Comparison of ENCODE assay signal across 7 cellular contexts in genomic region chr22:21567456-21568206, GRCh38. TPM values are rescaled to one million over a fixed set of nuclear protein-coding genes. Genes with fewer than 3 reads are reported as not detected.
DNase-seq lines count a peak whose midpoint lies in the region; ATAC-seq, FAIRE-seq and TF ChIP-seq lines count a peak whose summit lies in the region.

Gene UBE2L3 (plus strand): TSS chr22:21567714. CDS start chr22:21567745, 31 bp downstream.

- CTCF ChIA-PET in endothelial cell of umbilical vein (lab: Charles Lee), result interaction anchor here (1.3 kb wide), 1 partner anchor 35 kb away, joined by 4 read pairs; no protein-coding TSS in a partner anchor

- no TSS peak for BruUV-seq in endothelial cell of umbilical vein (replicated peaks; lab: Mats Ljungman, UMichigan)

- peak within 1 kb of the TSS; percentile 99 for H3K4me2 ChIP-seq in OCI-LY3 (ENCODE audit: low read length)
- peak within 1 kb of the TSS; percentile 92 for H3K4me2 ChIP-seq in endothelial cell of umbilical vein (ENCODE audit: insufficient read depth, low read length)

- H3K27ac ChIP-seq in OCI-LY3 (ENCODE audit: low read length), result peak within 1 kb of the TSS; percentile 63
- peak within 1 kb of the TSS; percentile 83 for H3K27ac ChIP-seq in endothelial cell of umbilical vein (ENCODE audit: insufficient read depth, low read depth, low read length)

- no peaks in the 10 kb centered on the region for H3K9me1 ChIP-seq in endothelial cell of umbilical vein (replicated peaks; ENCODE audit: control insufficient read depth, extremely low read depth, insufficient read depth, low read length)

- TF ChIP-seq POLR2A in endothelial cell of umbilical vein (IDR thresholded peaks at IDR 0.05; ENCODE audit: low read depth, low read length), result peak; percentile 77

- no peaks in the 10 kb centered on the region for H3K27me3 ChIP-seq in OCI-LY3 (ENCODE audit: low read depth, low read length)
- peaks cover 0 to 1% of the 10 kb centered on the region in 2 experiments for H3K27me3 ChIP-seq in endothelial cell of umbilical vein (ENCODE audit: control insufficient read depth in 2 of 2, insufficient read depth in 2 of 2, low read length in 2 of 2)

- H2AFZ ChIP-seq in OCI-LY3 (ENCODE audit: low read depth, low read length) (peak within 1 kb of the TSS; percentile 9; the same call in 1 of the 2 replicates), endothelial cell of umbilical vein (ENCODE audit: low read depth, low read length) (peak within 1 kb of the TSS; percentile 30)

- intact Hi-C loops in endothelial cell of umbilical vein (cut with micrococcal nuclease), result no loop called here

- H3K9me3 Mint-ChIP-seq in mesothelial cell of epicardium, result no peaks in the 10 kb centered on the region

- H3K36me3 ChIP-seq in OCI-LY3 (replicated peaks; ENCODE audit: low read depth, low read length) (peaks cover 24% of the 10 kb centered on the region), endothelial cell of umbilical vein (ENCODE audit: control insufficient read depth in 2 of 2, extremely low read depth in 1 of 2, insufficient read depth in 2 of 2, low read length in 2 of 2) (peaks cover 0 to 3% of the 10 kb centered on the region in 2 experiments)

- H3K4me1 ChIP-seq in OCI-LY3 (ENCODE audit: low read length) (peaks cover 25% of the 10 kb centered on the region), endothelial cell of umbilical vein (ENCODE audit: control insufficient read depth, extremely low read depth, insufficient read depth, low read length) (peaks cover 22% of the 10 kb centered on the region)

- TF ChIP-seq CTCF in OCI-LY3 (IDR thresholded peaks at IDR 0.05; ENCODE audit: low read depth, low read length), result no peak
- no peak for TF ChIP-seq CTCF in endothelial cell of umbilical vein (IDR thresholded peaks at IDR 0.05; ENCODE audit: extremely low read depth in 1 of 2, insufficient read depth in 1 of 2, low read depth in 1 of 2, low read length in 2 of 2)
- TF ChIP-seq CTCF in mesothelial cell of epicardium (IDR thresholded peaks at IDR 0.05; ENCODE audit: unreplicated experiment), result no peak

- H3K27me3 Mint-ChIP-seq in mesothelial cell of epicardium (ENCODE audit: low read depth), result no peaks in the 10 kb centered on the region

- peak within 1 kb of the TSS; percentile 94 for H3K4me3 Mint-ChIP-seq in mesothelial cell of epicardium

- ATAC-seq in GM18520 (IDR thresholded peaks at IDR 0.05; ENCODE audit: unreplicated experiment), result peak; percentile 38
- peak; percentile 46 for ATAC-seq in HG03565 (IDR thresholded peaks at IDR 0.05; ENCODE audit: unreplicated experiment)

- dilution Hi-C loops in endothelial cell of umbilical vein (cut with MboI; ENCODE audit: extremely low pct_ligation_motif_present, low sequenced_read_pairs), result no loop called here

- FAIRE-seq in endothelial cell of umbilical vein (lab: Jason Lieb, UNC), result no peak

- H3K4me3 ChIP-seq in OCI-LY3 (ENCODE audit: low read length), result peak within 1 kb of the TSS; percentile 88
- H3K4me3 ChIP-seq in endothelial cell of umbilical vein (replicated peaks in 1 of 3; ENCODE audit: insufficient read depth in 1 of 3, low read depth in 1 of 3, low read length in 3 of 3), result peak within 1 kb of the TSS; percentile 69 to 78 (median 69)

- H3K79me2 ChIP-seq in OCI-LY3 (ENCODE audit: low read length) (peaks cover 54% of the 10 kb centered on the region), endothelial cell of umbilical vein (ENCODE audit: control insufficient read depth, insufficient read depth, low read length) (peaks cover 50% of the 10 kb centered on the region)

- peak; percentile 78 for DNase-seq in activated T-cell treated with anti-CD3 and anti-CD28 coated beads for 1 hour (ENCODE audit: low read depth)
- peak; percentile 79 for DNase-seq in endothelial cell of umbilical vein (ENCODE audit: low read depth, low spot score)
- DNase-seq in mesothelial cell of epicardium (ENCODE audit: low spot score in 2 of 2, unreplicated experiment in 2 of 2), result peak; percentile 81 to 85
- peak; percentile 57 for DNase-seq in stimulated activated CD8-positive, alpha-beta memory T cell treated with anti-CD3 and anti-CD28 coated beads, Interleukin-15, amount 100 ng/mL, for 24 hours (ENCODE audit: low read depth)

- H4K20me1 ChIP-seq in OCI-LY3 (ENCODE audit: insufficient read depth, low read length), result peaks cover 46% of the 10 kb centered on the region
- peaks cover 13% of the 10 kb centered on the region for H4K20me1 ChIP-seq in endothelial cell of umbilical vein (replicated peaks; ENCODE audit: control insufficient read depth, extremely low read depth, insufficient read depth, low read length)

- H3K9me3 ChIP-seq in OCI-LY3 (ENCODE audit: insufficient read depth, low read length) (no peaks in the 10 kb centered on the region), endothelial cell of umbilical vein (replicated peaks; ENCODE audit: control insufficient read depth, insufficient read depth, low read length) (no peaks in the 10 kb centered on the region)

- POLR2A ChIA-PET in endothelial cell of umbilical vein (lab: Charles Lee), result no interaction called here

- peak within 1 kb of the TSS; percentile 90 for H3K9ac ChIP-seq in OCI-LY3 (ENCODE audit: low read length)
- H3K9ac ChIP-seq in endothelial cell of umbilical vein (replicated peaks; ENCODE audit: extremely low read depth, insufficient read depth, low read length), result peak within 1 kb of the TSS; percentile 96

- H3K36me3 Mint-ChIP-seq in mesothelial cell of epicardium, result peaks cover 4% of the 10 kb centered on the region

- H3K4me1 Mint-ChIP-seq in mesothelial cell of epicardium, result peaks cover 26% of the 10 kb centered on the region

- H3K27ac Mint-ChIP-seq in mesothelial cell of epicardium, result peak within 1 kb of the TSS; percentile 98

TF ChIP-seq in endothelial cell of umbilical vein, 7 proteins besides CTCF, POLR2A, EP300 and RAD21:
- TF ChIP-seq POLR2AphosphoS5 (IDR thresholded peaks at IDR 0.05; ENCODE audit: insufficient read depth, low read depth, low read length) (peak; percentile 77), GATA2 (IDR thresholded peaks at IDR 0.05; ENCODE audit: insufficient read depth, insufficient read length, low read depth, low read length) (no peak)

RNA-seq across cellular contexts. Expression of gene UBE2L3, which starts in this region (rescaled TPM):
- total RNA-seq in endothelial cell of umbilical vein, result 83.5 and 84.3 TPM in 2 replicates
- 54.7 and 66.0 TPM in 2 replicates for polyA plus RNA-seq in endothelial cell of umbilical vein
- polyA plus RNA-seq in endothelial cell of umbilical vein (2011; cell fraction: cytosol; rRNA removed), result 70.1 and 73.2 TPM in 2 replicates
- 26.9 and 33.0 TPM in 2 replicates for polyA plus RNA-seq in endothelial cell of umbilical vein (2011; cell fraction: nucleus; rRNA removed)
- 82.4 and 120 TPM in 2 replicates for polyA plus RNA-seq in endothelial cell of umbilical vein (2012)
- 36.4 and 41.0 TPM in 2 replicates for polyA minus RNA-seq in endothelial cell of umbilical vein
- 23.8 TPM for polyA minus RNA-seq in endothelial cell of umbilical vein (2011; cell fraction: cytosol; rRNA and poly(A)+ RNA removed)
- 14.8 and 16.1 TPM in 2 replicates for polyA minus RNA-seq in endothelial cell of umbilical vein (2011; cell fraction: nucleus; rRNA and poly(A)+ RNA removed)
- total RNA-seq in mesothelial cell of epicardium, result 45.1 to 49.0 TPM (median 48.0 TPM) in 3 replicates

Comparison
In these comparisons a context has a peak if more than half of its experiments do, and no peak if none do; other contexts are left out.
1. Peak in every context shown above with its lines: DNase-seq, ATAC-seq, H3K4me3 ChIP-seq and H3K27ac ChIP-seq.